Comparison of ENCODE assay signal across 26 cellular contexts in genomic region chr18:67123901-67124300, GRCh38.
"Had no signal": no experiment of that assay in that cellular context is flagged by ENCODE, and none has a peak within 500 bp of the region (broad histone marks: within the 10 kb centered on the region; RNA-seq: fewer than 3 reads in every experiment).

No MANE protein-coding gene starts in this region.

- H2AFZ ChIP-seq: parathyroid adenoma had no signal

- ATAC-seq: naive thymus-derived CD8-positive, alpha-beta T cell; natural killer cell treated with Interleukin-12 subunit alpha and Interleukin-12 subunit beta and Interleukin-15 and Interleukin-18, amount 100 ng/mL, for 72 hours; psoas muscle; right cardiac atrium; right lobe of liver; stimulated activated memory B cell treated with anti-CD40 and anti-IgM and Interleukin-4, amounts not matched to agents 10 μg/mL and 1 μg/mL and 100 μg/mL, for 72 hours had no signal

- H3K27me3 ChIP-seq: ovary, right lobe of liver, sigmoid colon, thyroid gland, tibial nerve, upper lobe of left lung, vagina had no signal

- H3K4me1 ChIP-seq: parathyroid adenoma, psoas muscle, right lobe of liver, sigmoid colon, stomach, thyroid gland, tibial nerve, vagina had no signal

- H3K27ac ChIP-seq: ovary, parathyroid adenoma, psoas muscle, right lobe of liver, sigmoid colon, stomach, thoracic aorta, thyroid gland, tibial nerve, upper lobe of left lung, vagina had no signal

- H3K79me2 ChIP-seq: parathyroid adenoma had no signal

- H3K4me3 ChIP-seq: ovary, psoas muscle, right lobe of liver, sigmoid colon, stomach, thoracic aorta, thyroid gland, tibial nerve, upper lobe of left lung, vagina had no signal

- FAIRE-seq: small intestine, urothelium cell line had no signal

- H3K9ac ChIP-seq: parathyroid adenoma had no signal

- DNase-seq: naive thymus-derived CD8-positive, alpha-beta T cell; nephron progenitor cell; occipital lobe; ovary; posterior cingulate gyrus; psoas muscle; right cardiac atrium; right lobe of liver; sigmoid colon; small intestine; stimulated activated CD4-positive, alpha-beta T cell treated with anti-CD3 and anti-CD28 coated beads, Interleukin-15, amount 100 ng/mL, for 24 hours; stimulated activated CD4-positive, alpha-beta T cell treated with anti-CD3 and anti-CD28 coated beads, Interleukin-2, amount 100 ng/mL, for 24 hours; stimulated activated CD4-positive, alpha-beta T cell treated with anti-CD3 and anti-CD28 coated beads, Interleukin-2, amount 100 ng/mL, for 48 hours; stimulated activated CD4-positive, alpha-beta T cell treated with anti-CD3 and anti-CD28 coated beads, Interleukin-4, amount 100 ng/mL, for 24 hours; stimulated activated naive CD4-positive, alpha-beta T cell; stomach; thyroid gland; trophoblast cell; upper lobe of left lung had no signal

- H3K9me3 ChIP-seq: ovary, psoas muscle, right lobe of liver, sigmoid colon, stomach, thoracic aorta, thyroid gland, tibial nerve, upper lobe of left lung, vagina had no signal

- H3K36me3 ChIP-seq: ovary, right lobe of liver, sigmoid colon, stomach, thoracic aorta, thyroid gland, tibial nerve, upper lobe of left lung, vagina had no signal
